28 cellular contexts compared by ENCODE assay signal in the genomic region with DNA sequence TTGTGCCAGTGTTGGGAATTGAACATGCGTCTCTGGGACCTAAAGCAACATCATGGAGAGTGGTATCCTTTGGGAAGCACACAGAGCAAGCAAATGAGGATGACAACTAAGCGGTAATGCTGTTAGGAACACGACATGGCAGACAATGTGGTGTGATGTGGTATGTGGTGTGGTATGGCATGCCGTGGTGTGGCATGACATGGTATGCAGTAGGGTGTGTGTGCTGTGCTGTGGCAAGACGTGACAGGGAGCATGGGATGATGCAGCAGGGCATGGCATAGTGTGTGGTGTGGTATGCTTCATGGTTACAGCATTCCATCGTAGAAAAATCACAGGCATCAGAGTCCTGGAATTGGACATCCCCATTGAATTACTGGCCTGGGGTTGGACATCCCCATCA.
"Had no signal": no experiment of that assay in that cellular context is flagged by ENCODE, and none has a peak within 500 bp of the region (broad histone marks: within the 10 kb centered on the region; RNA-seq: fewer than 3 reads in every experiment).

No MANE protein-coding gene starts in this region.

- H2AFZ ChIP-seq: hepatocyte, neural progenitor cell had no signal

- H3K4me1 Mint-ChIP-seq: mesothelial cell of epicardium; naive thymus-derived CD4-positive, alpha-beta T cell; neural progenitor cell; stimulated activated naive B cell treated with anti-CD40 and anti-IgM and Interleukin-4, amounts not matched to agents 10 μg/mL and 1 μg/mL and 100 μg/mL, for 72 hours had no signal

- H3K4me1 ChIP-seq: heart right ventricle, left ventricle myocardium inferior, neural progenitor cell, pancreas, prostate gland, stomach, testis, thyroid gland, transverse colon, vagina had no signal

- DNase-seq: heart right ventricle; islet precursor cell; left ventricle myocardium inferior; mesendoderm; mucosa of descending colon; naive thymus-derived CD4-positive, alpha-beta T cell; pancreas; posterior cingulate gyrus; retina; right cardiac atrium; stimulated activated CD4-positive, alpha-beta T cell treated with anti-CD3 and anti-CD28 coated beads, Interleukin-12 subunit alpha, Interleukin-12 subunit beta, amount 100 ng/mL, for 4 hours; stimulated activated CD4-positive, alpha-beta T cell treated with anti-CD3 and anti-CD28 coated beads, Interleukin-15, amount 100 ng/mL, for 24 hours; stimulated activated CD4-positive, alpha-beta T cell treated with anti-CD3 and anti-CD28 coated beads, Interleukin-4, amount 100 ng/mL, for 24 hours; stimulated activated naive B cell treated with anti-CD40 and anti-IgM and Interleukin-4, amounts not matched to agents 10 μg/mL and 1 μg/mL and 100 μg/mL, for 72 hours; stimulated activated naive CD8-positive, alpha-beta T cell treated with anti-CD3 and anti-CD28 coated beads, Interleukin-15, Interleukin-2, amounts not matched to agents 100 U/mL and 50 U/mL, for 24 hours; stomach; testis; thyroid gland; transverse colon had no signal

- ATAC-seq: heart right ventricle; mucosa of descending colon; naive thymus-derived CD4-positive, alpha-beta T cell; pancreas; right cardiac atrium; sciatic nerve; stimulated activated naive B cell treated with anti-CD40 and anti-IgM and Interleukin-4, amounts not matched to agents 10 μg/mL and 1 μg/mL and 100 μg/mL, for 72 hours; stimulated activated naive CD8-positive, alpha-beta T cell treated with anti-CD3 and anti-CD28 coated beads, Interleukin-15, Interleukin-2, amounts not matched to agents 100 U/mL and 50 U/mL, for 24 hours had no signal

- H3K4me3 ChIP-seq: heart right ventricle, hepatocyte, left ventricle myocardium inferior, lung, mucosa of descending colon, neural progenitor cell, pancreas, prostate gland, skin epidermis, stomach, testis, thyroid gland, transverse colon, vagina had no signal

- H3K79me2 ChIP-seq: hepatocyte had no signal

- H3K27ac Mint-ChIP-seq: mesothelial cell of epicardium; naive thymus-derived CD4-positive, alpha-beta T cell; natural killer cell treated with Interleukin-12 subunit alpha and Interleukin-12 subunit beta and Interleukin-15 and Interleukin-18, amount 100 ng/mL, for 72 hours; neural progenitor cell; stimulated activated naive B cell treated with anti-CD40 and anti-IgM and Interleukin-4, amounts not matched to agents 10 μg/mL and 1 μg/mL and 100 μg/mL, for 72 hours had no signal

- H3K36me3 ChIP-seq: heart right ventricle, left ventricle myocardium inferior, neural progenitor cell, pancreas, prostate gland, stomach, thyroid gland, transverse colon, vagina had no signal

- H3K27ac ChIP-seq: heart right ventricle, hepatocyte, left ventricle myocardium inferior, neural progenitor cell, pancreas, prostate gland, skin epidermis, stomach, testis, thyroid gland, transverse colon, vagina had no signal

- FAIRE-seq: pancreas had no signal

- H3K9ac ChIP-seq: neural progenitor cell had no signal

- H3K9me3 ChIP-seq: heart right ventricle, left ventricle myocardium inferior, mucosa of descending colon, pancreas, prostate gland, stomach, testis, thyroid gland, transverse colon, vagina had no signal

- H3K9me3 Mint-ChIP-seq: natural killer cell treated with Interleukin-12 subunit alpha and Interleukin-12 subunit beta and Interleukin-15 and Interleukin-18, amount 100 ng/mL, for 72 hours; neural progenitor cell had no signal

- H3K4me2 ChIP-seq: hepatocyte, neural progenitor cell had no signal

- H3K4me3 Mint-ChIP-seq: mesothelial cell of epicardium; naive thymus-derived CD4-positive, alpha-beta T cell; natural killer cell treated with Interleukin-12 subunit alpha and Interleukin-12 subunit beta and Interleukin-15 and Interleukin-18, amount 100 ng/mL, for 72 hours; neural progenitor cell; stimulated activated naive B cell treated with anti-CD40 and anti-IgM and Interleukin-4, amounts not matched to agents 10 μg/mL and 1 μg/mL and 100 μg/mL, for 72 hours had no signal

- H3K27me3 ChIP-seq: heart right ventricle, hepatocyte, neural progenitor cell, pancreas, stomach, testis, thyroid gland, transverse colon, vagina had no signal

- H3K36me3 Mint-ChIP-seq: mesothelial cell of epicardium; naive thymus-derived CD4-positive, alpha-beta T cell; natural killer cell treated with Interleukin-12 subunit alpha and Interleukin-12 subunit beta and Interleukin-15 and Interleukin-18, amount 100 ng/mL, for 72 hours; neural progenitor cell; stimulated activated naive B cell treated with anti-CD40 and anti-IgM and Interleukin-4, amounts not matched to agents 10 μg/mL and 1 μg/mL and 100 μg/mL, for 72 hours had no signal
